ENCODE assay signal across 9 cellular contexts in genomic region chr9:135480942-135481315, GRCh38.
DNase-seq lines count a peak whose midpoint lies in the region; ATAC-seq and TF ChIP-seq lines count a peak whose summit lies in the region.
"Had no signal": no experiment of that assay in that cellular context is flagged by ENCODE, and none has a peak within 500 bp of the region (broad histone marks: within the 10 kb centered on the region; RNA-seq: fewer than 3 reads in every experiment).

No MANE protein-coding gene starts in this region.

- H3K36me3 Mint-ChIP-seq in stimulated activated memory B cell treated with anti-CD40 and anti-IgM and Interleukin-4, amounts not matched to agents 10 μg/mL and 1 μg/mL and 100 μg/mL, for 72 hours: peaks cover 15% of the 10 kb centered on the region

- H3K9me3 Mint-ChIP-seq in stimulated activated memory B cell treated with anti-CD40 and anti-IgM and Interleukin-4, amounts not matched to agents 10 μg/mL and 1 μg/mL and 100 μg/mL, for 72 hours: no peaks in the 10 kb centered on the region

- no peak for DNase-seq in HL-60 (ENCODE audit: low read depth in 1 of 2, low spot score in 1 of 2)
- DNase-seq in adipocyte (ENCODE audit: low read depth): no peak
- DNase-seq in foreskin melanocyte: no peak
- no peak for DNase-seq in HUDEP-2 (lab: John Stamatoyannopoulos, UW; ENCODE audit: unreplicated experiment in 76 of 76)
- DNase-seq: NCI-H2081 had no signal

- no peak overlapping the region for H3K27ac ChIP-seq in HL-60 (replicated peaks)
- no peak overlapping the region for H3K27ac ChIP-seq in iPS-20b (ENCODE audit: low read length)

- H3K27me3 ChIP-seq in HL-60 (ENCODE audit: insufficient read depth, poor library complexity, severe bottlenecking) (peaks cover 24% of the 10 kb centered on the region), adipocyte (replicated peaks; ENCODE audit: control insufficient read depth, insufficient read depth, low read length) (no peaks in the 10 kb centered on the region), iPS-20b (ENCODE audit: insufficient read depth, low read length) (no peaks in the 10 kb centered on the region)

- peaks cover 22% of the 10 kb centered on the region for H3K27me3 Mint-ChIP-seq in stimulated activated memory B cell treated with anti-CD40 and anti-IgM and Interleukin-4, amounts not matched to agents 10 μg/mL and 1 μg/mL and 100 μg/mL, for 72 hours

- no peak for ATAC-seq in stimulated activated memory B cell treated with anti-CD40 and anti-IgM and Interleukin-4, amounts not matched to agents 10 μg/mL and 1 μg/mL and 100 μg/mL, for 72 hours
- ATAC-seq in HG02798 (IDR thresholded peaks at IDR 0.05; ENCODE audit: poor library complexity, unreplicated experiment) (no peak), HG03432 (IDR thresholded peaks at IDR 0.05; ENCODE audit: unreplicated experiment) (no peak)

- H3K9ac ChIP-seq in adipocyte (ENCODE audit: low read length): peak overlapping the region; percentile 89
- H3K9ac ChIP-seq in iPS-20b (ENCODE audit: low read depth, low read length): peak overlapping the region; percentile 79; the same call in 1 of the 2 replicates

- TF ChIP-seq CTCF in HL-60 (IDR thresholded peaks at IDR 0.05; ENCODE audit: insufficient read depth, low read length): no peak

- H3K4me3 Mint-ChIP-seq in stimulated activated memory B cell treated with anti-CD40 and anti-IgM and Interleukin-4, amounts not matched to agents 10 μg/mL and 1 μg/mL and 100 μg/mL, for 72 hours: peak overlapping the region; percentile 51

- H3K9me3 ChIP-seq in adipocyte (ENCODE audit: control insufficient read depth, low read length) (no peaks in the 10 kb centered on the region), iPS-20b (ENCODE audit: insufficient read depth, low read depth, low read length) (no peaks in the 10 kb centered on the region)

- peaks cover 18% of the 10 kb centered on the region for H3K4me1 ChIP-seq in adipocyte (ENCODE audit: control insufficient read depth, insufficient read depth, low read length)
- H3K4me1 ChIP-seq in iPS-20b (ENCODE audit: insufficient read depth, low read length): peaks cover 4% of the 10 kb centered on the region; the same call in 1 of the 2 replicates

- peaks cover 21% of the 10 kb centered on the region for H3K36me3 ChIP-seq in adipocyte (ENCODE audit: control insufficient read depth, insufficient read depth, low read length, severe bottlenecking)
- peaks cover 27% of the 10 kb centered on the region for H3K36me3 ChIP-seq in iPS-20b (ENCODE audit: insufficient read depth, low read depth, low read length)

- H3K4me3 ChIP-seq in HL-60 (replicated peaks; ENCODE audit: insufficient read depth, low read length) (peak overlapping the region; percentile 46), adipocyte (ENCODE audit: low read length) (peak overlapping the region; percentile 92), iPS-20b (ENCODE audit: low read length) (peak overlapping the region; percentile 81)

- H3K27ac Mint-ChIP-seq in stimulated activated memory B cell treated with anti-CD40 and anti-IgM and Interleukin-4, amounts not matched to agents 10 μg/mL and 1 μg/mL and 100 μg/mL, for 72 hours: no peak overlapping the region

- peaks cover 10% of the 10 kb centered on the region for H3K4me1 Mint-ChIP-seq in stimulated activated memory B cell treated with anti-CD40 and anti-IgM and Interleukin-4, amounts not matched to agents 10 μg/mL and 1 μg/mL and 100 μg/mL, for 72 hours
